Comparison of ENCODE assay signal across 8 cellular contexts in the genomic region with DNA sequence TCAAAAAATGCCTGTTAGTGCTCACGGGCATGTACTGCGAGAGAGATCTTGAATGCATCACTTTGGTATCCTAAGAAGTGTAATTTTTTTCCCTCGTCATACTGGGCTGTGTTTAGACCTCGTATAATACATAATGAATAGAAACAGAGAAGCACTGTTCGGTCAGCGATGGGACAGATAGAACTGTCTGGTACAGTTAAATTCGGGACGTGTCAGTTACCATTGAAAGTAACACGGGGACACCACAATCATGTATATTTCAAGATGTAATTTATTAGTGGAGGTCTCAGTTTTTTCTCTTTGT. TPM values are rescaled to one million over a fixed set of nuclear protein-coding genes. Genes with fewer than 3 reads are reported as not detected.
A peak's percentile ranks its signal among the peaks of the same experiment; 100 is the strongest.
DNase-seq lines count a peak whose midpoint lies in the region; ATAC-seq and TF ChIP-seq lines count a peak whose summit lies in the region.

No MANE protein-coding gene starts in this region.

- no peak overlapping the region for H2AFZ ChIP-seq in trophoblast cell (ENCODE audit: insufficient read depth, low read length, poor library complexity)

- no peak for DNase-seq in SJCRH30
- DNase-seq in erythroblast (lab: John Stamatoyannopoulos, UW) = peak; percentile 40 to 51
- peak in 1 of 2 donors; percentile 31 for DNase-seq in trophoblast cell
- no peak for DNase-seq in NOMO-1 (lab: John Stamatoyannopoulos, UW; ENCODE audit: unreplicated experiment in 2 of 2)
- DNase-seq in DMS53 (lab: John Stamatoyannopoulos, UW) = no peak

- no peak overlapping the region for H2BK5ac ChIP-seq in trophoblast cell (ENCODE audit: low read depth, low read length, poor library complexity)

- H2BK120ac ChIP-seq in trophoblast cell (ENCODE audit: insufficient read depth, low read length, poor library complexity) = no peak overlapping the region

- H3K9me3 ChIP-seq in ES-I3 (ENCODE audit: control insufficient read depth, insufficient read depth, low read length) (no peaks in the 10 kb centered on the region), SJCRH30 (replicated peaks) (no peaks in the 10 kb centered on the region), trophoblast cell (ENCODE audit: insufficient read depth, low read depth, low read length) (no peaks in the 10 kb centered on the region)

- peaks cover 12% of the 10 kb centered on the region for H3K79me2 ChIP-seq in trophoblast cell (ENCODE audit: control insufficient read depth, insufficient read depth, low read length, poor library complexity)

- no CpG with 5 or more reads among the region's 9 CpGs for WGBS in trophoblast cell (ENCODE audit: extremely low coverage, insufficient coverage, insufficient read length)

- TF ChIP-seq POLR2A in erythroblast (IDR thresholded peaks at IDR 0.05; ENCODE audit: low read length) = no peak

- H3K4me2 ChIP-seq in trophoblast cell (ENCODE audit: low read length) = peak overlapping the region; percentile 99

- H3K27me3 ChIP-seq in SJCRH30 (no peaks in the 10 kb centered on the region), trophoblast cell (ENCODE audit: insufficient read depth, low read length) (no peaks in the 10 kb centered on the region)

- H2AK5ac ChIP-seq in trophoblast cell (ENCODE audit: low read length) = no peak overlapping the region

- H3K36me3 ChIP-seq in ES-I3 (ENCODE audit: insufficient read depth, low read length) (no peaks in the 10 kb centered on the region), SJCRH30 (peaks cover 4% of the 10 kb centered on the region; the same call in 1 of the 2 replicates), trophoblast cell (ENCODE audit: control insufficient read depth in 1 of 2, insufficient read depth in 2 of 2, low read length in 2 of 2) (peaks cover 0 to 1% of the 10 kb centered on the region in 2 experiments)

- ATAC-seq in GM18519 (IDR thresholded peaks at IDR 0.05; ENCODE audit: low FRiP score, unreplicated experiment) = no peak
- no peak for ATAC-seq in GM19035 (IDR thresholded peaks at IDR 0.05; ENCODE audit: unreplicated experiment)

- H3K4ac ChIP-seq in trophoblast cell (ENCODE audit: low read depth, low read length) = no peak overlapping the region

- H3K18ac ChIP-seq in trophoblast cell (ENCODE audit: low read length) = no peak overlapping the region

- peaks cover 11% of the 10 kb centered on the region for H3K79me1 ChIP-seq in trophoblast cell (ENCODE audit: low read length)

- no peak overlapping the region for H4K8ac ChIP-seq in trophoblast cell (ENCODE audit: low read depth, low read length)

- no peak overlapping the region for H3K14ac ChIP-seq in trophoblast cell (ENCODE audit: low read length)

- H3K27ac ChIP-seq in SJCRH30 (peak overlapping the region; percentile 85), trophoblast cell (ENCODE audit: low read depth, low read length) (peak overlapping the region; percentile 91)

- peak overlapping the region; percentile 93; the same call in 1 of the 2 replicates for H3K9ac ChIP-seq in ES-I3 (ENCODE audit: low read depth, low read length)
- H3K9ac ChIP-seq in trophoblast cell (ENCODE audit: low read length) = peak overlapping the region; percentile 79

- no peak overlapping the region for H4K12ac ChIP-seq in trophoblast cell (ENCODE audit: low read depth, low read length)

- H3K4me1 ChIP-seq in ES-I3 (ENCODE audit: insufficient read depth, low read length) (peaks cover 16% of the 10 kb centered on the region), SJCRH30 (peaks cover 13% of the 10 kb centered on the region), trophoblast cell (ENCODE audit: control insufficient read depth in 1 of 2, insufficient read depth in 2 of 2, low read length in 2 of 2) (peaks cover 0 to 16% of the 10 kb centered on the region in 2 experiments)

- H3K4me3 ChIP-seq in SJCRH30 (peak overlapping the region; percentile 80), trophoblast cell (ENCODE audit: low read depth, low read length) (no peak overlapping the region)

- no peak overlapping the region for H3K23ac ChIP-seq in trophoblast cell (ENCODE audit: low read length)

- H2BK12ac ChIP-seq in trophoblast cell (ENCODE audit: low read length) = no peak overlapping the region

- H4K91ac ChIP-seq in trophoblast cell (ENCODE audit: low read depth, low read length) = peak overlapping the region; percentile 8

RNA-seq across cellular contexts. Expression of gene PKP4, which starts 1.8 kb away (rescaled TPM):
- 58.1 and 62.8 TPM in 2 replicates for total RNA-seq in SJCRH30 (2014; rRNA removed; shearing (Covaris generic))
- 22.5 and 25.0 TPM in 2 replicates for polyA plus RNA-seq in trophoblast cell (2013)

RNA-seq across cellular contexts. Expression of gene CCDC148, which starts 2.0 kb away (rescaled TPM):
- 0.49 and 0.53 TPM in 2 replicates for total RNA-seq in SJCRH30 (2014; rRNA removed; shearing (Covaris generic))
- 0.29 and 0.36 TPM in 2 replicates for polyA plus RNA-seq in trophoblast cell (2013)

Comparison
In these comparisons a context has a peak if more than half of its experiments do, and no peak if none do; other contexts are left out.
1. DNase-seq: peak in erythroblast (2 of 2); none in SJCRH30 (0 of 2), NOMO-1 (0 of 2) and DMS53 (single experiment).